In genomic region chr1:54275349-54275748, GRCh38 we compare ENCODE assay signal across 8 cellular contexts.
DNase-seq lines count a peak whose midpoint lies in the region; ATAC-seq and TF ChIP-seq lines count a peak whose summit lies in the region.
"Had no signal": no experiment of that assay in that cellular context is flagged by ENCODE, and none has a peak within 500 bp of the region (broad histone marks: within the 10 kb centered on the region; RNA-seq: fewer than 3 reads in every experiment).

No MANE protein-coding gene starts in this region.

- peak; percentile 7 for DNase-seq in NCI-H69 (lab: John Stamatoyannopoulos, UW)
- no peak for DNase-seq in lower lobe of right lung
- peak; percentile 61 for DNase-seq in testis
- DNase-seq in amniotic stem cell (lab: John Stamatoyannopoulos, UW), result no peak
- DNase-seq in NCI-H524 treated with DMSO at 0.1 percent for 48 hours (lab: John Stamatoyannopoulos, UW), result no peak
- DNase-seq: NCI-H1436 treated with DMSO at 0.1 percent for 48 hours had no signal

- H3K9me3 ChIP-seq in lower lobe of right lung, result no peaks in the 10 kb centered on the region
- H3K9me3 ChIP-seq in testis, result no peaks in the 10 kb centered on the region

- H3K27me3 ChIP-seq in lower lobe of right lung (ENCODE audit: low read depth) (no peaks in the 10 kb centered on the region), testis (no peaks in the 10 kb centered on the region)

- H3K36me3 ChIP-seq in lower lobe of right lung (peaks cover 5% of the 10 kb centered on the region), testis (ENCODE audit: low read depth, missing control alignments) (no peaks in the 10 kb centered on the region)

- intact Hi-C loops in lower lobe of right lung (cut with DNase I), result no loop called here
- intact Hi-C loops in testis (cut with DNase I; ENCODE audit: low total_unique reads), result no loop called here

- TF ChIP-seq CTCF in lower lobe of right lung (IDR thresholded peaks at IDR 0.05) (peak; percentile 34), testis (IDR thresholded peaks at IDR 0.05) (no peak)

- WGBS in testis, 2 donors, result 21 to 69% methylated on average over 3 of the region's 3 CpGs

- ATAC-seq in lower lobe of right lung (peak; percentile 28 to 45), GM18861 (IDR thresholded peaks at IDR 0.05; ENCODE audit: unreplicated experiment) (no peak)

- H3K27ac ChIP-seq in cingulate gyrus (ENCODE audit: low read depth, low read length), result peak overlapping the region; percentile 67
- H3K27ac ChIP-seq in lower lobe of right lung, result peak overlapping the region; percentile 84
- peak overlapping the region; percentile 84 to 93 for H3K27ac ChIP-seq in testis

- H3K4me3 ChIP-seq in lower lobe of right lung, result no peak overlapping the region
- no peak overlapping the region for H3K4me3 ChIP-seq in testis

- H3K4me1 ChIP-seq in lower lobe of right lung, result peaks cover 75% of the 10 kb centered on the region
- H3K4me1 ChIP-seq in testis, result peaks cover 89% of the 10 kb centered on the region

- no peak for TF ChIP-seq POLR2A in testis (IDR thresholded peaks at IDR 0.05)

Comparison
In these comparisons a context has a peak if more than half of its experiments do, and no peak if none do; other contexts are left out.
1. DNase-seq: peak in NCI-H69 (single experiment) and testis (single experiment); none in lower lobe of right lung (single experiment), amniotic stem cell (single experiment) and NCI-H524 treated with DMSO at 0.1 percent for 48 hours (single experiment).
2. Peak in every context shown above with its lines, with median percentiles within 50 percentile points of each other: H3K27ac ChIP-seq.